ENCODE assay signal across 8 cellular contexts in the genomic region with DNA sequence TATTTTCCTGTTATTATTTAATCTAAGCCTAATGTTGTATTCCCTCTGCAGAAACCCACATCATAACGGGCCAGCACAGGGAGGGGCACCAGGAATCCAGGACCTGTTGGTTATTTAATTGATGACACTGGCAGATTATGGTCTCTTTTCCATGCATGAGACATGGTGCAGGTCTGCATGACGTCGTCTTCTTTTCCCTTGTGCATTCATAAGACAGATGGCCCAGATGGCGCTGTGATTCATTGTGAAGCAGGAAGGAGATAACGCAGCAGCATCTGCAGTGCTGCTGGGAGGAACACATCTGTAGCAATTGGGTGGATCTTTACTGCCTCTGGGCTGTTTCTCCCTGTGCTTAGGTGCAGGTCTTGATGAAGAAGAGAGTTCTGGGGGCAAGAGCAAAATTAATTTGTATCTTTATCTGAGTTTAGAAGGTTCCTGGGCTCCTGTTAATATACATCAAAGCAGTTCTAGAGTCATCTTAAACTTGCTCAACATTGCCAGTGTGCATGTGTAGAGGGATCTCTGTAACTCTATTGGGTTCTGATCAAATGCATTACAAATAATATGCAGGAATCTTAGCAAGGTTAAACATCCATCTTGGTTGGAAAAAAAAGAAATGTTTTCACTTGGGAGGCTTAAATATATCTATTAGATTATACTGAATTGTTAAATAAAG.
A peak's percentile ranks its signal among the peaks of the same experiment; 100 is the strongest.
DNase-seq lines count a peak whose midpoint lies in the region; TF ChIP-seq lines count a peak whose summit lies in the region.

No MANE protein-coding gene starts in this region.

- H3K36me3 ChIP-seq in HEK293 (ENCODE audit: control insufficient read depth in 2 of 2, insufficient read depth in 1 of 2, low read length in 2 of 2), result no peaks in the 10 kb centered on the region

- H3K4me3 ChIP-seq in HEK293 (ENCODE audit: low read depth, low read length), result no peak overlapping the region

- CTCF ChIA-PET in HEK293 (lab: Yijun Ruan, JAX), result no interaction called here

- no peak overlapping the region for H3K27ac ChIP-seq in HEK293 (ENCODE audit: extremely low read depth, low read depth, low read length)

- no peak; the same call in 1 of the 2 replicates for TF ChIP-seq CTCF in HEK293 (tag by site-specific recombination; IDR thresholded peaks at IDR 0.05)

- DNase-seq in EL, result peak; percentile 93
- DNase-seq in RKO (ENCODE audit: low spot score), result peak; percentile 44
- peak; percentile 59 for DNase-seq in left kidney (ENCODE audit: low read depth, low spot score)
- no peak for DNase-seq in ecto neural progenitor cell (ENCODE audit: low spot score)
- DNase-seq in NCI-H510A (lab: John Stamatoyannopoulos, UW), result no peak
- DNase-seq in stimulated activated CD4-positive, alpha-beta T cell treated with anti-CD3 and anti-CD28 coated beads, Interleukin-15, amount 100 ng/mL, for 24 hours, result no peak
- DNase-seq in activated T-cell treated with anti-CD3 and anti-CD28 coated beads, Interleukin-2, amount 50 U/mL, for 1 hour, result no peak

- POLR2A ChIA-PET in HEK293 (lab: Yijun Ruan, JAX), result no interaction called here

- H3K9me3 ChIP-seq in HEK293 (ENCODE audit: control insufficient read depth, insufficient read depth, low read depth, low read length), result no peaks in the 10 kb centered on the region

- H3K4me1 ChIP-seq in HEK293 (ENCODE audit: control insufficient read depth, insufficient read depth, low read length), result no peaks in the 10 kb centered on the region

TF ChIP-seq in HEK293, 187 proteins besides CTCF, POLR2A, EP300 and RAD21:
- TF ChIP-seq, protein P1, sequence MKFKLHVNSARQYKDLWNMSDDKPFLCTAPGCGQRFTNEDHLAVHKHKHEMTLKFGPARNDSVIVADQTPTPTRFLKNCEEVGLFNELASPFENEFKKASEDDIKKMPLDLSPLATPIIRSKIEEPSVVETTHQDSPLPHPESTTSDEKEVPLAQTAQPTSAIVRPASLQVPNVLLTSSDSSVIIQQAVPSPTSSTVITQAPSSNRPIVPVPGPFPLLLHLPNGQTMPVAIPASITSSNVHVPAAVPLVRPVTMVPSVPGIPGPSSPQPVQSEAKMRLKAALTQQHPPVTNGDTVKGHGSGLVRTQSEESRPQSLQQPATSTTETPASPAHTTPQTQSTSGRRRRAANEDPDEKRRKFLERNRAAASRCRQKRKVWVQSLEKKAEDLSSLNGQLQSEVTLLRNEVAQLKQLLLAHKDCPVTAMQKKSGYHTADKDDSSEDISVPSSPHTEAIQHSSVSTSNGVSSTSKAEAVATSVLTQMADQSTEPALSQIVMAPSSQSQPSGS (tag by site-specific recombination; IDR thresholded peaks at IDR 0.05; ENCODE audit: low read depth), result peak; percentile 83
- TF ChIP-seq, protein P2, sequence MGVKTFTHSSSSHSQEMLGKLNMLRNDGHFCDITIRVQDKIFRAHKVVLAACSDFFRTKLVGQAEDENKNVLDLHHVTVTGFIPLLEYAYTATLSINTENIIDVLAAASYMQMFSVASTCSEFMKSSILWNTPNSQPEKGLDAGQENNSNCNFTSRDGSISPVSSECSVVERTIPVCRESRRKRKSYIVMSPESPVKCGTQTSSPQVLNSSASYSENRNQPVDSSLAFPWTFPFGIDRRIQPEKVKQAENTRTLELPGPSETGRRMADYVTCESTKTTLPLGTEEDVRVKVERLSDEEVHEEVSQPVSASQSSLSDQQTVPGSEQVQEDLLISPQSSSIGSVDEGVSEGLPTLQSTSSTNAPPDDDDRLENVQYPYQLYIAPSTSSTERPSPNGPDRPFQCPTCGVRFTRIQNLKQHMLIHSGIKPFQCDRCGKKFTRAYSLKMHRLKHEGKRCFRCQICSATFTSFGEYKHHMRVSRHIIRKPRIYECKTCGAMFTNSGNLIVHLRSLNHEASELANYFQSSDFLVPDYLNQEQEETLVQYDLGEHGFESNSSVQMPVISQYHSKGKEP (tag by site-specific recombination; IDR thresholded peaks at IDR 0.05), result peak; percentile 53
- TF ChIP-seq, protein P3, sequence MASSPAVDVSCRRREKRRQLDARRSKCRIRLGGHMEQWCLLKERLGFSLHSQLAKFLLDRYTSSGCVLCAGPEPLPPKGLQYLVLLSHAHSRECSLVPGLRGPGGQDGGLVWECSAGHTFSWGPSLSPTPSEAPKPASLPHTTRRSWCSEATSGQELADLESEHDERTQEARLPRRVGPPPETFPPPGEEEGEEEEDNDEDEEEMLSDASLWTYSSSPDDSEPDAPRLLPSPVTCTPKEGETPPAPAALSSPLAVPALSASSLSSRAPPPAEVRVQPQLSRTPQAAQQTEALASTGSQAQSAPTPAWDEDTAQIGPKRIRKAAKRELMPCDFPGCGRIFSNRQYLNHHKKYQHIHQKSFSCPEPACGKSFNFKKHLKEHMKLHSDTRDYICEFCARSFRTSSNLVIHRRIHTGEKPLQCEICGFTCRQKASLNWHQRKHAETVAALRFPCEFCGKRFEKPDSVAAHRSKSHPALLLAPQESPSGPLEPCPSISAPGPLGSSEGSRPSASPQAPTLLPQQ (tag by site-specific recombination; IDR thresholded peaks at IDR 0.05), result 0 out of 2 replicates have a peak, but pooled peaks have one; percentile 20
- TF ChIP-seq BCL11A (tag by site-specific recombination; IDR thresholded peaks at IDR 0.05; ENCODE audit: low read depth), result no peak

Comparison
In these comparisons a context has a peak if more than half of its experiments do, and no peak if none do; other contexts are left out.
1. DNase-seq: peak in EL (single experiment), RKO (single experiment) and left kidney (single experiment); none in ecto neural progenitor cell (single experiment), NCI-H510A (single experiment), stimulated activated CD4-positive, alpha-beta T cell treated with anti-CD3 and anti-CD28 coated beads, Interleukin-15, amount 100 ng/mL, for 24 hours (single experiment) and activated T-cell treated with anti-CD3 and anti-CD28 coated beads, Interleukin-2, amount 50 U/mL, for 1 hour (single experiment).